In the genomic region with DNA sequence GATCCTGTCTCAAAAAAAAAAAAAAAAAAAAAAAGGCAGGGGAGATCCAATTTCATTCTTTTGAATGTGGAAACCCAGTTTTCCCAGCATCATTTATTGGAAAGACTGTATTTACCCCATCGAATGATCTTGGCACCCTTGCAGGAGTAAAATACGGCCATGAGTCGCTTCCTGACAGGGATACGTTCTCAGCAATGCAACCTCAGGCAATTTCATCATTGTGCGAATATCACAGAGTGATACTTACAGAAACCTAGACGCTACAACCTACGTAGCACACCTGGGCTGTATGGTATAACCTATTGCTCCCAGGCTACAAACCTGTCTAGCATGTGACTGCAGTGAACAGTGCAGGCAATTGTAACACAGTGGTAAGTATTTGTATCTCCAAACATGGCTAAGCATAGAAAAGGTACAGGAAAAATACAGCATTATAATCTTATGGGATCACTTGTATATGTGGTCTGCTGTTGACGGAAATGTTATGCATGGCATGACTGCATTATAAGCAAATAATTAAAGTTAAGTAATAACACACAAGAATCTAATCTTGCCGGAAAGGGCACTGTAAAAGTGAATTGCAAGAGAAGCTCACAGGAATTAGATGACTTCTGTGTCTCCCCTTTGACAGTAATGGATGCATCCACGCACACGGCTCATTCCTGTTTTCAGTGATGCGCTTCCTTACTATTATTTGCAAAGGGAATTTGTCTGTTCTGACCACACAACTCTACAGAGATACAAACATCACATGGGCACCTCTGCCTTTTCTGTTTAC, we compare ENCODE assay signal across 10 cellular contexts. TPM values are rescaled to one million over a fixed set of nuclear protein-coding genes. Genes with fewer than 3 reads are reported as not detected.
DNase-seq lines count a peak whose midpoint lies in the region; ATAC-seq, FAIRE-seq and TF ChIP-seq lines count a peak whose summit lies in the region.
"Had no signal": no experiment of that assay in that cellular context is flagged by ENCODE, and none has a peak within 500 bp of the region (broad histone marks: within the 10 kb centered on the region; RNA-seq: fewer than 3 reads in every experiment).

No MANE protein-coding gene starts in this region.

- RAD21 ChIA-PET in HCT116 (lab: Charles Lee; ENCODE audit: low non-redundant PET in 1 of 2, low total read pairs in 2 of 2, uncharacterized antibody in 2 of 2, unreplicated experiment in 2 of 2): no interaction called here

- H3K79me2 ChIP-seq in ACC112 (ENCODE audit: control insufficient read depth, insufficient read depth, low read length, unreplicated experiment) (peaks cover 16% of the 10 kb centered on the region), HCT116 (ENCODE audit: insufficient read depth, low read length) (peaks cover 10% of the 10 kb centered on the region), astrocyte (ENCODE audit: insufficient read depth, low read length) (no peaks in the 10 kb centered on the region)

- no peaks in the 10 kb centered on the region for H3K9me2 ChIP-seq in HCT116 (ENCODE audit: insufficient read depth)

- H3K9me3 ChIP-seq in HCT116 (ENCODE audit: control insufficient read depth in 1 of 2, insufficient read depth in 1 of 2, low read depth in 1 of 2, low read length in 2 of 2) (no peaks in the 10 kb centered on the region), astrocyte (ENCODE audit: insufficient read depth, low read depth, low read length) (no peaks in the 10 kb centered on the region), muscle layer of colon (ENCODE audit: low read length) (no peaks in the 10 kb centered on the region)
- H3K9me3 ChIP-seq: ovary had no signal

- H3K9ac ChIP-seq in HCT116 (ENCODE audit: low read length): peak overlapping the region; percentile 74
- no peak overlapping the region for H3K9ac ChIP-seq in astrocyte (ENCODE audit: low read length)
- H3K9ac ChIP-seq in muscle layer of colon (ENCODE audit: low read length): no peak overlapping the region

- H3K27me3 Mint-ChIP-seq in astrocyte (ENCODE audit: low read depth, unreplicated experiment): no peaks in the 10 kb centered on the region

- H3K9me3 Mint-ChIP-seq in astrocyte (ENCODE audit: unreplicated experiment): no peaks in the 10 kb centered on the region

- ATAC-seq in HCT116 (no peak), GM18858 (IDR thresholded peaks at IDR 0.05; ENCODE audit: unreplicated experiment) (no peak), left ventricle myocardium superior (no peak)

- intact Hi-C loops in HCT116 (cut with micrococcal nuclease): no loop called here
- intact Hi-C loops in left ventricle myocardium superior (cut with micrococcal nuclease): no loop called here

- no peak overlapping the region for H3K4me3 ChIP-seq in ACC112 (ENCODE audit: low read depth, low read length)
- no peak overlapping the region for H3K4me3 ChIP-seq in HCT116 (replicated peaks in 1 of 2; ENCODE audit: low read depth in 1 of 2, low read length in 2 of 2)
- H3K4me3 ChIP-seq in astrocyte (ENCODE audit: insufficient read depth, low read depth, low read length): no peak overlapping the region
- no peak overlapping the region for H3K4me3 ChIP-seq in muscle layer of colon (ENCODE audit: low read depth in 1 of 2, low read length in 2 of 2)
- H3K4me3 ChIP-seq: ovary had no signal

- H3K4me1 ChIP-seq in ACC112 (ENCODE audit: control insufficient read depth, insufficient read depth, low read length, unreplicated experiment): peaks cover 29% of the 10 kb centered on the region
- H3K4me1 ChIP-seq in HCT116 (ENCODE audit: control insufficient read depth in 1 of 2, insufficient read depth in 2 of 2, low read length in 2 of 2): peaks cover 32 to 44% of the 10 kb centered on the region in 2 experiments
- peaks cover 28% of the 10 kb centered on the region for H3K4me1 ChIP-seq in astrocyte (ENCODE audit: insufficient read depth, low read length)
- peaks cover 57% of the 10 kb centered on the region for H3K4me1 ChIP-seq in muscle layer of colon (ENCODE audit: insufficient read depth, low read length)

- H4K20me1 ChIP-seq in HCT116 (ENCODE audit: insufficient read depth) (no peaks in the 10 kb centered on the region), astrocyte (ENCODE audit: insufficient read depth, low read length) (no peaks in the 10 kb centered on the region)

- H3K4me1 Mint-ChIP-seq in astrocyte (ENCODE audit: low read depth, unreplicated experiment): peaks cover 17% of the 10 kb centered on the region

- H3K36me3 ChIP-seq in ACC112 (ENCODE audit: insufficient read depth, low read length) (no peaks in the 10 kb centered on the region), HCT116 (ENCODE audit: control insufficient read depth in 1 of 2, insufficient read depth in 2 of 2, low read length in 2 of 2) (no peaks in the 10 kb centered on the region), astrocyte (ENCODE audit: insufficient read depth, low read length) (no peaks in the 10 kb centered on the region), muscle layer of colon (ENCODE audit: insufficient read depth, low read length) (no peaks in the 10 kb centered on the region)
- H3K36me3 ChIP-seq: ovary had no signal

- no peak for TF ChIP-seq RAD21 in HCT116 (IDR thresholded peaks at IDR 0.05; ENCODE audit: low read depth)

- CTCF ChIA-PET in HCT116 (lab: Charles Lee): no interaction called here

- H3K4me2 ChIP-seq in HCT116 (ENCODE audit: low read length) (peak overlapping the region; percentile 78), astrocyte (ENCODE audit: low read length) (peak overlapping the region; percentile 70)

- no peak for TF ChIP-seq CTCF in HCT116 (IDR thresholded peaks at IDR 0.05 in 2 of 3, conservative IDR thresholded peaks at IDR 0.05 in 1 of 3; ENCODE audit: borderline replicate concordance in 1 of 3, insufficient read depth in 1 of 3, low read depth in 2 of 3, low read length in 2 of 3)
- no peak for TF ChIP-seq CTCF in astrocyte (IDR thresholded peaks at IDR 0.05; ENCODE audit: insufficient read depth, low read depth, low read length)

- no TSS peak for BruUV-seq in HCT116 (replicated peaks; lab: Mats Ljungman, UMichigan)

- no peak overlapping the region for H3K27ac Mint-ChIP-seq in astrocyte (ENCODE audit: unreplicated experiment)

- H3K36me3 Mint-ChIP-seq in astrocyte (ENCODE audit: low read depth, unreplicated experiment): no peaks in the 10 kb centered on the region

- H3K27ac ChIP-seq in ACC112 (ENCODE audit: low read depth, low read length) (peak overlapping the region; percentile 70), HCT116 (ENCODE audit: low read depth, low read length) (no peak overlapping the region), astrocyte (ENCODE audit: low read depth, low read length) (no peak overlapping the region), muscle layer of colon (ENCODE audit: low read depth, low read length) (peak overlapping the region; percentile 83)
- H3K27ac ChIP-seq: ovary had no signal

- DNase-seq in HCT116 (ENCODE audit: low read depth, low spot score) (no peak), astrocyte (ENCODE audit: low read depth) (no peak), NOMO-1 treated with DMSO at 0.1 percent for 48 hours (lab: John Stamatoyannopoulos, UW; ENCODE audit: unreplicated experiment) (no peak), left ventricle myocardium superior (no peak)
- DNase-seq in activated CD4-positive, alpha-beta T cell treated with anti-CD3 and anti-CD28 coated beads, Interleukin-2, amount 50 U/mL, for 1 hour: no peak
- DNase-seq: activated naive CD4-positive, alpha-beta T cell treated with Interleukin-2 at 50 U/mL for 16 hours; ovary had no signal

- H3K27me3 ChIP-seq in ACC112 (ENCODE audit: insufficient read depth, low read length) (no peaks in the 10 kb centered on the region), HCT116 (ENCODE audit: insufficient read depth, low read length) (no peaks in the 10 kb centered on the region), astrocyte (ENCODE audit: insufficient read depth, low read length) (no peaks in the 10 kb centered on the region), muscle layer of colon (ENCODE audit: control insufficient read depth in 1 of 2, insufficient read depth in 2 of 2, low read length in 2 of 2) (no peaks in the 10 kb centered on the region)
- H3K27me3 ChIP-seq: ovary had no signal

- H3K4me3 Mint-ChIP-seq in astrocyte (ENCODE audit: unreplicated experiment): no peak overlapping the region

- H2AFZ ChIP-seq in ACC112 (ENCODE audit: low read length, unreplicated experiment): no peak overlapping the region
- no peak overlapping the region for H2AFZ ChIP-seq in HCT116 (ENCODE audit: low read depth, low read length, poor library complexity, severe bottlenecking)
- no peak overlapping the region for H2AFZ ChIP-seq in astrocyte (ENCODE audit: low read depth, low read length)

- no peak for TF ChIP-seq POLR2A in HCT116 (IDR thresholded peaks at IDR 0.05; ENCODE audit: borderline replicate concordance, extremely low read depth, insufficient read depth, insufficient read length)

- POLR2A ChIA-PET in HCT116 (lab: Charles Lee): no interaction called here

- no peak for FAIRE-seq in astrocyte (lab: Jason Lieb, UNC)

TF ChIP-seq in HCT116, 20 proteins besides CTCF, POLR2A, EP300 and RAD21:
- TF ChIP-seq FOSL1 (IDR thresholded peaks at IDR 0.05; ENCODE audit: low read depth) (no peak), CEBPB (IDR thresholded peaks at IDR 0.05; ENCODE audit: low read depth) (no peak), SRF (IDR thresholded peaks at IDR 0.05; ENCODE audit: low read depth) (no peak), EZH2phosphoT487 (IDR thresholded peaks at IDR 0.05; ENCODE audit: borderline replicate concordance) (no peak), CBX3 (IDR thresholded peaks at IDR 0.05; ENCODE audit: low read depth) (no peak), YY1 (IDR thresholded peaks at IDR 0.05; ENCODE audit: extremely low read depth, insufficient replicate concordance, low read depth, low read length) (no peak)
- TF ChIP-seq, protein P1, sequence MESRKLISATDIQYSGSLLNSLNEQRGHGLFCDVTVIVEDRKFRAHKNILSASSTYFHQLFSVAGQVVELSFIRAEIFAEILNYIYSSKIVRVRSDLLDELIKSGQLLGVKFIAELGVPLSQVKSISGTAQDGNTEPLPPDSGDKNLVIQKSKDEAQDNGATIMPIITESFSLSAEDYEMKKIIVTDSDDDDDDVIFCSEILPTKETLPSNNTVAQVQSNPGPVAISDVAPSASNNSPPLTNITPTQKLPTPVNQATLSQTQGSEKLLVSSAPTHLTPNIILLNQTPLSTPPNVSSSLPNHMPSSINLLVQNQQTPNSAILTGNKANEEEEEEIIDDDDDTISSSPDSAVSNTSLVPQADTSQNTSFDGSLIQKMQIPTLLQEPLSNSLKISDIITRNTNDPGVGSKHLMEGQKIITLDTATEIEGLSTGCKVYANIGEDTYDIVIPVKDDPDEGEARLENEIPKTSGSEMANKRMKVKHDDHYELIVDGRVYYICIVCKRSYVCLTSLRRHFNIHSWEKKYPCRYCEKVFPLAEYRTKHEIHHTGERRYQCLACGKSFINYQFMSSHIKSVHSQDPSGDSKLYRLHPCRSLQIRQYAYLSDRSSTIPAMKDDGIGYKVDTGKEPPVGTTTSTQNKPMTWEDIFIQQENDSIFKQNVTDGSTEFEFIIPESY (IDR thresholded peaks at IDR 0.05; ENCODE audit: extremely low read depth, insufficient replicate concordance, low read length): no peak

RNA-seq across cellular contexts. Expression of a gene that starts 24.0 kb away (rescaled TPM):
- total RNA-seq in HCT116 (2021; ENCODE audit: unreplicated experiment) (13.7 TPM), astrocyte (3.2 and 3.3 TPM in 2 replicates), left ventricle myocardium superior (4.8 TPM)
- polyA plus RNA-seq in HCT116 (2012): 9.8 and 9.9 TPM in 2 replicates

RNA-seq across cellular contexts. Expression of a gene that starts 49.2 kb away (rescaled TPM):
- total RNA-seq in HCT116 (2021; ENCODE audit: unreplicated experiment): 0.37 TPM
- polyA plus RNA-seq in HCT116 (2012): 0.40 and 0.86 TPM in 2 replicates
- not detected in 2 replicates for total RNA-seq in astrocyte
- not detected for total RNA-seq in left ventricle myocardium superior
- total RNA-seq: ovary had no signal

Comparison
In these comparisons a context has a peak if more than half of its experiments do, and no peak if none do; other contexts are left out.
1. H3K27ac ChIP-seq: peak in ACC112 (single experiment) and muscle layer of colon (single experiment); none in HCT116 (single experiment) and astrocyte (single experiment).